In genomic region chr14:69543341-69544249, GRCh38 we compare ENCODE assay signal across 1 cellular context.
TF ChIP-seq lines count a peak whose summit lies in the region.

No MANE protein-coding gene starts in this region.

TF ChIP-seq in K562, 482 proteins besides CTCF, POLR2A, EP300 and RAD21 (continued from another document):
- TF ChIP-seq CBX1 (IDR thresholded peaks at IDR 0.05; ENCODE audit: low read depth) (no peak), NFE2L1 (tag; IDR thresholded peaks at IDR 0.05; ENCODE audit: borderline replicate concordance, low read depth) (no peak), WHSC1 (IDR thresholded peaks at IDR 0.05; ENCODE audit: low read length) (no peak), TCF15 (CRISPR knock-in tag; IDR thresholded peaks at IDR 0.05) (no peak), ZNF76 (CRISPR knock-in tag; IDR thresholded peaks at IDR 0.05; ENCODE audit: borderline replicate concordance) (no peak), MTA1 (IDR thresholded peaks at IDR 0.05; ENCODE audit: borderline replicate concordance) (no peak), CEBPB (tag; IDR thresholded peaks at IDR 0.05) (peak; percentile 73), RCOR1 (IDR thresholded peaks at IDR 0.05; ENCODE audit: borderline replicate concordance in 1 of 2, low read depth in 2 of 2, low read length in 2 of 2) (0 out of 4 replicates have a peak, but pooled peaks of 1 of the 2 experiments have one; percentile 6), ATF3 (IDR thresholded peaks at IDR 0.05) (peak; percentile 87), ATF3 (CRISPR knock-in tag; conservative IDR thresholded peaks at IDR 0.05) (no peak), BMI1 (IDR thresholded peaks at IDR 0.05; ENCODE audit: low read length) (peak; percentile 27; the same call in 1 of the 2 replicates), RUNX1 (IDR thresholded peaks at IDR 0.05; ENCODE audit: low read depth) (no peak), ZNF12 (CRISPR knock-in tag; IDR thresholded peaks at IDR 0.05) (0 out of 2 replicates have a peak, but pooled peaks have one; percentile 82), NFRKB (IDR thresholded peaks at IDR 0.05; ENCODE audit: low read depth) (no peak), TARDBP (IDR thresholded peaks at IDR 0.05) (no peak), THAP7 (CRISPR knock-in tag; IDR thresholded peaks at IDR 0.05) (no peak), CTBP1 (IDR thresholded peaks at IDR 0.05; ENCODE audit: borderline replicate concordance) (peak; percentile 55), ZNF778 (CRISPR knock-in tag; IDR thresholded peaks at IDR 0.05) (no peak), RFX1 (IDR thresholded peaks at IDR 0.05) (peak; percentile 90), CEBPG (CRISPR knock-in tag; IDR thresholded peaks at IDR 0.05) (peak; percentile 77), CEBPG (tag; conservative IDR thresholded peaks at IDR 0.05 in 1 of 2, IDR thresholded peaks at IDR 0.05 in 1 of 2) (peak; percentile 68 to 92; a peak in 3 of 4 replicates), HNRNPH1 (optimal IDR thresholded peaks at IDR 0.05; ENCODE audit: low read depth, low read length) (no peak), ZNF280B (CRISPR knock-in tag; IDR thresholded peaks at IDR 0.05) (no peak), FOSL1 (tag; conservative IDR thresholded peaks at IDR 0.05) (peak; percentile 72), RFX5 (IDR thresholded peaks at IDR 0.05; ENCODE audit: low read depth, low read length) (no peak)
TF ChIP-seq in K562: peak in this region for 10.
